In genomic region chr3:126156468-126156867, GRCh38 we compare ENCODE assay signal across 14 cellular contexts. TPM values are rescaled to one million over a fixed set of nuclear protein-coding genes. Genes with fewer than 3 reads are reported as not detected.
A peak's percentile ranks its signal among the peaks of the same experiment; 100 is the strongest.
DNase-seq lines count a peak whose midpoint lies in the region; ATAC-seq and TF ChIP-seq lines count a peak whose summit lies in the region.
"Had no signal": no experiment of that assay in that cellular context is flagged by ENCODE, and none has a peak within 500 bp of the region (broad histone marks: within the 10 kb centered on the region; RNA-seq: fewer than 3 reads in every experiment).

No MANE protein-coding gene starts in this region.

- H3K27me3 ChIP-seq in testis (no peaks in the 10 kb centered on the region), stomach (no peaks in the 10 kb centered on the region)
- H3K27me3 ChIP-seq: pancreas had no signal

- H3K36me3 Mint-ChIP-seq in activated CD4-positive, alpha-beta T cell treated with anti-CD3 and anti-CD28 coated beads, Interleukin-2, amount 10 ng/mL, durations not matched to agents 24 days and 14 days (ENCODE audit: low read depth): no peaks in the 10 kb centered on the region
- H3K36me3 Mint-ChIP-seq in chondrocyte (ENCODE audit: low read depth): no peaks in the 10 kb centered on the region

- no peak overlapping the region for H3K27ac ChIP-seq in testis
- no peak overlapping the region for H3K27ac ChIP-seq in stomach
- H3K27ac ChIP-seq: pancreas had no signal

- TF ChIP-seq EP300 in stomach (IDR thresholded peaks at IDR 0.05): no peak

- H3K4me1 Mint-ChIP-seq in activated CD4-positive, alpha-beta T cell treated with anti-CD3 and anti-CD28 coated beads, Interleukin-2, amount 10 ng/mL, durations not matched to agents 24 days and 14 days: no peaks in the 10 kb centered on the region
- no peaks in the 10 kb centered on the region for H3K4me1 Mint-ChIP-seq in chondrocyte (ENCODE audit: low read depth)

- H3K36me3 ChIP-seq in testis (ENCODE audit: low read depth, missing control alignments) (no peaks in the 10 kb centered on the region), stomach (peaks cover 0 to 43% (median 0%) of the 10 kb centered on the region in 4 donors)

- TF ChIP-seq POLR2A in testis (IDR thresholded peaks at IDR 0.05): no peak
- TF ChIP-seq POLR2A in stomach (IDR thresholded peaks at IDR 0.05): no peak

- peak overlapping the region; percentile 22 to 53 for H3K4me3 ChIP-seq in testis
- H3K4me3 ChIP-seq in stomach: no peak overlapping the region
- H3K4me3 ChIP-seq: pancreas had no signal

- TF ChIP-seq CTCF in chondrocyte (IDR thresholded peaks at IDR 0.05) (no peak), testis (IDR thresholded peaks at IDR 0.05) (no peak), stomach (IDR thresholded peaks at IDR 0.05) (no peak)

- WGBS in testis, 2 donors: 74 to 80% methylated on average over 4 to 8 of the region's 8 CpGs
- 63 to 83% (median 74%) methylated on average over 7 to 8 of the region's 8 CpGs for WGBS in stomach, 5 donors

- H3K4me3 Mint-ChIP-seq in activated CD4-positive, alpha-beta T cell treated with anti-CD3 and anti-CD28 coated beads, Interleukin-2, amount 10 ng/mL, durations not matched to agents 24 days and 14 days: no peak overlapping the region
- H3K4me3 Mint-ChIP-seq in chondrocyte (ENCODE audit: unreplicated experiment): no peak overlapping the region

- no peaks in the 10 kb centered on the region for H3K4me1 ChIP-seq in testis
- no peaks in the 10 kb centered on the region for H3K4me1 ChIP-seq in stomach
- H3K4me1 ChIP-seq: pancreas had no signal

- intact Hi-C loops in activated CD4-positive, alpha-beta T cell treated with anti-CD3 and anti-CD28 coated beads, Interleukin-2, amount 10 ng/mL, durations not matched to agents 24 days and 14 days (cut with micrococcal nuclease): no loop called here
- intact Hi-C loops in testis (cut with DNase I; ENCODE audit: low total_unique reads): no loop called here
- intact Hi-C loops in stomach (cut with DNase I; ENCODE audit: low total_unique reads): no loop called here

- H3K9me3 ChIP-seq in testis (no peaks in the 10 kb centered on the region), stomach (no peaks in the 10 kb centered on the region)
- H3K9me3 ChIP-seq: pancreas had no signal

- DNase-seq in activated CD4-positive, alpha-beta T cell treated with anti-CD3 and anti-CD28 coated beads, Interleukin-2, amount 10 ng/mL, durations not matched to agents 24 days and 14 days: peak; percentile 50
- no peak for DNase-seq in activated CD4-positive, alpha-beta T cell treated with anti-CD3 and anti-CD28 coated beads, Interleukin-2, amount 50 U/mL, for 1 hour
- peak; percentile 8 for DNase-seq in NCI-H146 treated with DMSO at 0.1 percent for 48 hours (lab: John Stamatoyannopoulos, UW; ENCODE audit: unreplicated experiment)
- DNase-seq in chondrocyte (ENCODE audit: low spot score): peak; percentile 84
- peak; percentile 80 for DNase-seq in testis
- no peak for DNase-seq in COLO829 (ENCODE audit: low spot score)
- no peak for DNase-seq in stomach
- DNase-seq: activated effector memory CD4-positive, alpha-beta T cell treated with Interleukin-2 at 50 U/mL for 16 hours; DMS 273 treated with DMSO at 0.1 percent for 48 hours; NCI-H2029 treated with DMSO at 0.1 percent for 48 hours; stimulated activated CD4-positive, alpha-beta T cell treated with anti-CD3 and anti-CD28 coated beads, Interleukin-12 subunit alpha, Interleukin-12 subunit beta, amount 100 ng/mL, for 4 hours; SW 1271 had no signal

- no peaks in the 10 kb centered on the region for H3K27me3 Mint-ChIP-seq in activated CD4-positive, alpha-beta T cell treated with anti-CD3 and anti-CD28 coated beads, Interleukin-2, amount 10 ng/mL, durations not matched to agents 24 days and 14 days
- H3K27me3 Mint-ChIP-seq in chondrocyte (ENCODE audit: low read depth): no peaks in the 10 kb centered on the region

- no peaks in the 10 kb centered on the region for H3K9me3 Mint-ChIP-seq in activated CD4-positive, alpha-beta T cell treated with anti-CD3 and anti-CD28 coated beads, Interleukin-2, amount 10 ng/mL, durations not matched to agents 24 days and 14 days
- H3K9me3 Mint-ChIP-seq in chondrocyte (ENCODE audit: low read depth): no peaks in the 10 kb centered on the region

- ATAC-seq in GM19328 (IDR thresholded peaks at IDR 0.05; ENCODE audit: unreplicated experiment): no peak
- ATAC-seq: pancreas had no signal

- no peak overlapping the region for H3K27ac Mint-ChIP-seq in activated CD4-positive, alpha-beta T cell treated with anti-CD3 and anti-CD28 coated beads, Interleukin-2, amount 10 ng/mL, durations not matched to agents 24 days and 14 days
- no peak overlapping the region for H3K27ac Mint-ChIP-seq in chondrocyte (ENCODE audit: unreplicated experiment)

RNA-seq across cellular contexts. Expression of gene ALDH1L1, which starts 23.9 kb away (rescaled TPM):
- total RNA-seq in activated CD4-positive, alpha-beta T cell treated with anti-CD3 and anti-CD28 coated beads, Interleukin-2, amount 10 ng/mL, durations not matched to agents 24 days and 14 days: not detected in 2 replicates
- total RNA-seq in chondrocyte (0.51 to 1.9 TPM (median 0.60 TPM) in 3 replicates), testis (10 to 100 TPM; 67.5 to 73.8 TPM), stomach (10 to 100 TPM in 1 of 5 donors, 1 to 10 TPM in 4; 2.6 to 17.4 (median 5.9) TPM)
- polyA plus RNA-seq in testis (ENCODE audit: insufficient read depth, low read depth, low replicate concordance) (19.6 TPM), stomach (1 to 10 TPM; 1.4 to 9.8 (median 4.4) TPM)

Comparison
In these comparisons a context has a peak if more than half of its experiments do, and no peak if none do; other contexts are left out.
1. DNase-seq: peak in activated CD4-positive, alpha-beta T cell treated with anti-CD3 and anti-CD28 coated beads, Interleukin-2, amount 10 ng/mL, durations not matched to agents 24 days and 14 days (single experiment), NCI-H146 treated with DMSO at 0.1 percent for 48 hours (single experiment), chondrocyte (single experiment) and testis (single experiment); none in activated CD4-positive, alpha-beta T cell treated with anti-CD3 and anti-CD28 coated beads, Interleukin-2, amount 50 U/mL, for 1 hour (single experiment), COLO829 (single experiment) and stomach (single experiment).
2. H3K4me3 ChIP-seq: peak in testis (2 of 2); none in stomach (0 of 4).